1 cellular context compared by ENCODE assay signal in the genomic region with DNA sequence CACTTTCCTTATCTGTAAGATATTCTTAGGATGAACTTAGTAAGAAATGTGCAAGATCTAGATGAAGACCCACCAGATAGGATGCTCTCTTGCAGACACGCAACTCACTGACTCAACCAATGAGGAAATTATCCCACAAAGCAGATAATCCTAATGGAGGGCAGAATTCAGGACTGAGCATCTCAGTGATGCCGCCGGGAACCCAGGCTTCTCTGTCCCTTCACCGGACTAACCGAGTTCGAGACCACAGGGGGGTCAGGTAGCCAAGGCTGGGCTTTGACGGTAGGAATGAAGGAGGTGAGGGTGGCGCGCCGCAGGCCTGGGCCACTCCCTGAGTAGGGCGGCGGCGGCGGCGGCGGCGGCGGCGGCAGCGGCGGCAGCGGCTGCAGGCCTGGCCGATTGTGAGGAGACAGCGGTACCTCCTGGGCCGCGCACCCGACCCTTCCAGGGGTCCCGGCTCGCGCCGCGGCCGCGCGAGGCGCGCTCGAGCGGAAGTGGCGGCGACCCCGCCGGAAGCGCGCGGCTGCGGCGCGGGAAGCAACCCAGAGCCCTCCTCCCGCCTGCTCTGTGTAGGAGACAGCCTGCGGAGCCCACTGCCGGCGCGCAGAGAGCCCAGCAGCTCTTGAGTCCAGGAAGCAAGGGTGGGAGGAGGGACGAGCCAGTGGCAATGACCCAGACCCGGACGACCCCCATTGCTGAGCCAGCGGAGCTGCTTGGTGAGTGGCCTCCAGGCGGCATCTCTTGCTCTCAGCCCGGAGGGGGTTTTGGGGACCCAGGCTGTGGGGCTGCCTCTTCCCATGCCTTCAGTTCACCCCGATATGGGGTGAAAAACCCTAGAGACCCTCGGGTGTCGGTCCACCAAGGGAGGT.
A peak's percentile ranks its signal among the peaks of the same experiment; 100 is the strongest.
TF ChIP-seq lines count a peak whose summit lies in the region.

A gene with protein sequence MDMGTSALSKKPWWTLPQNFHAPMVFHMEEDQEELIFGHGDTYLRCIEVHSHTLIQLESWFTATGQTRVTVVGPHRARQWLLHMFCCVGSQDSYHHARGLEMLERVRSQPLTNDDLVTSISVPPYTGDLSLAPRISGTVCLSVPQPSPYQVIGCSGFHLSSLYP (minus strand): TSS at position 496 of the 869 bp plus-strand sequence. CDS start 20,679 bp downstream, outside the sequence.

TF ChIP-seq in GM23338, 12 proteins besides CTCF, POLR2A, EP300 and RAD21 (continued from another document):
- TF ChIP-seq, protein P1, sequence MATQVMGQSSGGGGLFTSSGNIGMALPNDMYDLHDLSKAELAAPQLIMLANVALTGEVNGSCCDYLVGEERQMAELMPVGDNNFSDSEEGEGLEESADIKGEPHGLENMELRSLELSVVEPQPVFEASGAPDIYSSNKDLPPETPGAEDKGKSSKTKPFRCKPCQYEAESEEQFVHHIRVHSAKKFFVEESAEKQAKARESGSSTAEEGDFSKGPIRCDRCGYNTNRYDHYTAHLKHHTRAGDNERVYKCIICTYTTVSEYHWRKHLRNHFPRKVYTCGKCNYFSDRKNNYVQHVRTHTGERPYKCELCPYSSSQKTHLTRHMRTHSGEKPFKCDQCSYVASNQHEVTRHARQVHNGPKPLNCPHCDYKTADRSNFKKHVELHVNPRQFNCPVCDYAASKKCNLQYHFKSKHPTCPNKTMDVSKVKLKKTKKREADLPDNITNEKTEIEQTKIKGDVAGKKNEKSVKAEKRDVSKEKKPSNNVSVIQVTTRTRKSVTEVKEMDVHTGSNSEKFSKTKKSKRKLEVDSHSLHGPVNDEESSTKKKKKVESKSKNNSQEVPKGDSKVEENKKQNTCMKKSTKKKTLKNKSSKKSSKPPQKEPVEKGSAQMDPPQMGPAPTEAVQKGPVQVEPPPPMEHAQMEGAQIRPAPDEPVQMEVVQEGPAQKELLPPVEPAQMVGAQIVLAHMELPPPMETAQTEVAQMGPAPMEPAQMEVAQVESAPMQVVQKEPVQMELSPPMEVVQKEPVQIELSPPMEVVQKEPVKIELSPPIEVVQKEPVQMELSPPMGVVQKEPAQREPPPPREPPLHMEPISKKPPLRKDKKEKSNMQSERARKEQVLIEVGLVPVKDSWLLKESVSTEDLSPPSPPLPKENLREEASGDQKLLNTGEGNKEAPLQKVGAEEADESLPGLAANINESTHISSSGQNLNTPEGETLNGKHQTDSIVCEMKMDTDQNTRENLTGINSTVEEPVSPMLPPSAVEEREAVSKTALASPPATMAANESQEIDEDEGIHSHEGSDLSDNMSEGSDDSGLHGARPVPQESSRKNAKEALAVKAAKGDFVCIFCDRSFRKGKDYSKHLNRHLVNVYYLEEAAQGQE (IDR thresholded peaks at IDR 0.05; ENCODE audit: unreplicated experiment): no peak
- no peak for TF ChIP-seq JUNB (IDR thresholded peaks at IDR 0.05; ENCODE audit: unreplicated experiment)
- no peak for TF ChIP-seq STAT1 (IDR thresholded peaks at IDR 0.05; ENCODE audit: unreplicated experiment)
- TF ChIP-seq NANOG (IDR thresholded peaks at IDR 0.05; ENCODE audit: borderline replicate concordance): no peak
- no peak for TF ChIP-seq EZH2 (IDR thresholded peaks at IDR 0.05; ENCODE audit: low read depth, unreplicated experiment)
- no peak for TF ChIP-seq ZNF114 (CRISPR knock-in tag; IDR thresholded peaks at IDR 0.05)
- TF ChIP-seq, protein P2, sequence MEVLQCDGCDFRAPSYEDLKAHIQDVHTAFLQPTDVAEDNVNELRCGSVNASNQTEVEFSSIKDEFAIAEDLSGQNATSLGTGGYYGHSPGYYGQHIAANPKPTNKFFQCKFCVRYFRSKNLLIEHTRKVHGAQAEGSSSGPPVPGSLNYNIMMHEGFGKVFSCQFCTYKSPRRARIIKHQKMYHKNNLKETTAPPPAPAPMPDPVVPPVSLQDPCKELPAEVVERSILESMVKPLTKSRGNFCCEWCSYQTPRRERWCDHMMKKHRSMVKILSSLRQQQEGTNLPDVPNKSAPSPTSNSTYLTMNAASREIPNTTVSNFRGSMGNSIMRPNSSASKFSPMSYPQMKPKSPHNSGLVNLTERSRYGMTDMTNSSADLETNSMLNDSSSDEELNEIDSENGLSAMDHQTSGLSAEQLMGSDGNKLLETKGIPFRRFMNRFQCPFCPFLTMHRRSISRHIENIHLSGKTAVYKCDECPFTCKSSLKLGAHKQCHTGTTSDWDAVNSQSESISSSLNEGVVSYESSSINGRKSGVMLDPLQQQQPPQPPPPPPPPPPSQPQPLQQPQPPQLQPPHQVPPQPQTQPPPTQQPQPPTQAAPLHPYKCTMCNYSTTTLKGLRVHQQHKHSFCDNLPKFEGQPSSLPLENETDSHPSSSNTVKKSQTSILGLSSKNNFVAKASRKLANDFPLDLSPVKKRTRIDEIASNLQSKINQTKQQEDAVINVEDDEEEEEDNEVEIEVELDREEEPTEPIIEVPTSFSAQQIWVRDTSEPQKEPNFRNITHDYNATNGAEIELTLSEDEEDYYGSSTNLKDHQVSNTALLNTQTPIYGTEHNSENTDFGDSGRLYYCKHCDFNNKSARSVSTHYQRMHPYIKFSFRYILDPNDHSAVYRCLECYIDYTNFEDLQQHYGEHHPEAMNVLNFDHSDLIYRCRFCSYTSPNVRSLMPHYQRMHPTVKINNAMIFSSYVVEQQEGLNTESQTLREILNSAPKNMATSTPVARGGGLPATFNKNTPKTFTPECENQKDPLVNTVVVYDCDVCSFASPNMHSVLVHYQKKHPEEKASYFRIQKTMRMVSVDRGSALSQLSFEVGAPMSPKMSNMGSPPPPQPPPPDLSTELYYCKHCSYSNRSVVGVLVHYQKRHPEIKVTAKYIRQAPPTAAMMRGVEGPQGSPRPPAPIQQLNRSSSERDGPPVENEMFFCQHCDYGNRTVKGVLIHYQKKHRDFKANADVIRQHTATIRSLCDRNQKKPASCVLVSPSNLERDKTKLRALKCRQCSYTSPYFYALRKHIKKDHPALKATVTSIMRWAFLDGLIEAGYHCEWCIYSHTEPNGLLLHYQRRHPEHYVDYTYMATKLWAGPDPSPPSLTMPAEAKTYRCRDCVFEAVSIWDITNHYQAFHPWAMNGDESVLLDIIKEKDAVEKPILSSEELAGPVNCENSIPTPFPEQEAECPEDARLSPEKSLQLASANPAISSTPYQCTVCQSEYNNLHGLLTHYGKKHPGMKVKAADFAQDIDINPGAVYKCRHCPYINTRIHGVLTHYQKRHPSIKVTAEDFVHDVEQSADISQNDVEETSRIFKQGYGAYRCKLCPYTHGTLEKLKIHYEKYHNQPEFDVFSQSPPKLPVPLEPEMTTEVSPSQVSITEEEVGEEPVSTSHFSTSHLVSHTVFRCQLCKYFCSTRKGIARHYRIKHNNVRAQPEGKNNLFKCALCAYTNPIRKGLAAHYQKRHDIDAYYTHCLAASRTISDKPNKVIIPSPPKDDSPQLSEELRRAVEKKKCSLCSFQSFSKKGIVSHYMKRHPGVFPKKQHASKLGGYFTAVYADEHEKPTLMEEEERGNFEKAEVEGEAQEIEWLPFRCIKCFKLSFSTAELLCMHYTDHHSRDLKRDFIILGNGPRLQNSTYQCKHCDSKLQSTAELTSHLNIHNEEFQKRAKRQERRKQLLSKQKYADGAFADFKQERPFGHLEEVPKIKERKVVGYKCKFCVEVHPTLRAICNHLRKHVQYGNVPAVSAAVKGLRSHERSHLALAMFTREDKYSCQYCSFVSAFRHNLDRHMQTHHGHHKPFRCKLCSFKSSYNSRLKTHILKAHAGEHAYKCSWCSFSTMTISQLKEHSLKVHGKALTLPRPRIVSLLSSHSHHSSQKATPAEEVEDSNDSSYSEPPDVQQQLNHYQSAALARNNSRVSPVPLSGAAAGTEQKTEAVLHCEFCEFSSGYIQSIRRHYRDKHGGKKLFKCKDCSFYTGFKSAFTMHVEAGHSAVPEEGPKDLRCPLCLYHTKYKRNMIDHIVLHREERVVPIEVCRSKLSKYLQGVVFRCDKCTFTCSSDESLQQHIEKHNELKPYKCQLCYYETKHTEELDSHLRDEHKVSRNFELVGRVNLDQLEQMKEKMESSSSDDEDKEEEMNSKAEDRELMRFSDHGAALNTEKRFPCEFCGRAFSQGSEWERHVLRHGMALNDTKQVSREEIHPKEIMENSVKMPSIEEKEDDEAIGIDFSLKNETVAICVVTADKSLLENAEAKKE (CRISPR knock-in tag; IDR thresholded peaks at IDR 0.05): no peak
- TF ChIP-seq POLR2AphosphoS5 (IDR thresholded peaks at IDR 0.05; ENCODE audit: low read depth): peak; percentile 65
- TF ChIP-seq, protein P3, sequence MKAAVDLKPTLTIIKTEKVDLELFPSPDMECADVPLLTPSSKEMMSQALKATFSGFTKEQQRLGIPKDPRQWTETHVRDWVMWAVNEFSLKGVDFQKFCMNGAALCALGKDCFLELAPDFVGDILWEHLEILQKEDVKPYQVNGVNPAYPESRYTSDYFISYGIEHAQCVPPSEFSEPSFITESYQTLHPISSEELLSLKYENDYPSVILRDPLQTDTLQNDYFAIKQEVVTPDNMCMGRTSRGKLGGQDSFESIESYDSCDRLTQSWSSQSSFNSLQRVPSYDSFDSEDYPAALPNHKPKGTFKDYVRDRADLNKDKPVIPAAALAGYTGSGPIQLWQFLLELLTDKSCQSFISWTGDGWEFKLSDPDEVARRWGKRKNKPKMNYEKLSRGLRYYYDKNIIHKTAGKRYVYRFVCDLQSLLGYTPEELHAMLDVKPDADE (IDR thresholded peaks at IDR 0.05): peak; percentile 21; the same call in 1 of the 2 replicates
